Comparison of ENCODE assay signal across 10 cellular contexts in the genomic region with DNA sequence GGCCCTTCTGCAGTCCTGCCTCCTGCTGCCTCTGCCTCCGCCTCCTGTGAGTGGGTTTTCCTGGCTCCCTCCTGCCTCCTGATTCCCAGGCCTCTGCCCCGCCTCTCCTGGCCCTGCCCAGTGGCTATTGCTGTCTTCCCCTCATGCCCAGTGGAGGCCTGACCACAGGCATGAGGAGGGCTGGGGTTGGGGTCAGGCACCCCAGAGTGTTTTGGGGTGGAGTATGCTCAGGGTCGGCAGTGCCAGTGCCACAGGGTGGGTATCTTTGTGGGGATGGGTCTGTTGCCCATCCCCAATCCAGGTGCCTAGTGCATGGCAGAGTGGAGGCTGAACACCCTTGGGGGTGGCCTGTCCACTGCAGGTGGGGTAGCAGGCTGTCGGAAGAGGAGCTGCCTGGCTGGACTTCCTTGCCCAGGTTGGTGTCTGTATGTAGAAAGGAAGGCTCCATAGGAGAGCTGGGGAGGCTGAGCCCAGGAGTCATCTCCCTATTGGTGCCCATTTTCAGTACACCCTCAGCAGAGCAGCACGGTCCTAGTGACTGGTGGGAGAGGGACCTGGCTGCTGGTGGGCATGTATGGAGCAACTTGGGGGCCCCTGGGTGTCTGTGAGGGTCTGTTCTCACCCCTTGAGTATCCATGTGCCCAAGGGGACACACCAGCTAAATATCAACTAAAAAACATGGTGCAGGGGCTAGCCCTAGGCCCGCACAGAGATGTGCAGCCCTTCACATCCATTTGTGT.
"Had no signal": no experiment of that assay in that cellular context is flagged by ENCODE, and none has a peak within 500 bp of the region (broad histone marks: within the 10 kb centered on the region; RNA-seq: fewer than 3 reads in every experiment).

No MANE protein-coding gene starts in this region.

- H3K4me3 Mint-ChIP-seq: activated CD4-positive, alpha-beta memory T cell treated with anti-CD3 and anti-CD28 coated beads for 36 hours; activated naive CD4-positive, alpha-beta T cell treated with anti-CD3 and anti-CD28 coated beads for 36 hours; naive thymus-derived CD8-positive, alpha-beta T cell; T-cell; type B pancreatic cell had no signal

- H3K9me3 Mint-ChIP-seq: activated CD4-positive, alpha-beta memory T cell treated with anti-CD3 and anti-CD28 coated beads for 36 hours; activated naive CD4-positive, alpha-beta T cell treated with anti-CD3 and anti-CD28 coated beads for 36 hours; naive thymus-derived CD8-positive, alpha-beta T cell; T-cell; type B pancreatic cell had no signal

- H3K27me3 Mint-ChIP-seq: activated CD4-positive, alpha-beta memory T cell treated with anti-CD3 and anti-CD28 coated beads for 36 hours had no signal

- H3K4me3 ChIP-seq: hepatocyte had no signal

- H3K4me1 Mint-ChIP-seq: T-cell had no signal

- H3K4me2 ChIP-seq: hepatocyte had no signal

- H3K27ac Mint-ChIP-seq: activated CD4-positive, alpha-beta memory T cell treated with anti-CD3 and anti-CD28 coated beads for 36 hours; activated naive CD4-positive, alpha-beta T cell treated with anti-CD3 and anti-CD28 coated beads for 36 hours; naive thymus-derived CD8-positive, alpha-beta T cell; T-cell; type B pancreatic cell had no signal

- H2AFZ ChIP-seq: hepatocyte had no signal

- ATAC-seq: naive thymus-derived CD8-positive, alpha-beta T cell; T-cell had no signal

- H3K27me3 ChIP-seq: hepatocyte had no signal

- H3K36me3 Mint-ChIP-seq: activated CD4-positive, alpha-beta memory T cell treated with anti-CD3 and anti-CD28 coated beads for 36 hours; naive thymus-derived CD8-positive, alpha-beta T cell; T-cell; type B pancreatic cell had no signal

- H3K27ac ChIP-seq: hepatocyte had no signal

- H3K79me2 ChIP-seq: hepatocyte had no signal

- DNase-seq: activated CD4-positive, alpha-beta memory T cell treated with anti-CD3 and anti-CD28 coated beads for 36 hours; activated naive CD4-positive, alpha-beta T cell treated with anti-CD3 and anti-CD28 coated beads for 36 hours; central memory CD4-positive, alpha-beta T cell; erythroblast; kidney glomerular epithelial cell; naive thymus-derived CD8-positive, alpha-beta T cell; T-cell; T1000 had no signal
